22 cellular contexts compared by ENCODE assay signal in genomic region chr7:84578825-84579224, GRCh38.
DNase-seq lines count a peak whose midpoint lies in the region; ATAC-seq, FAIRE-seq and TF ChIP-seq lines count a peak whose summit lies in the region.
"Had no signal": no experiment of that assay in that cellular context is flagged by ENCODE, and none has a peak within 500 bp of the region (broad histone marks: within the 10 kb centered on the region; RNA-seq: fewer than 3 reads in every experiment).

No MANE protein-coding gene starts in this region.

- H3K9ac ChIP-seq in IMR-90 (ENCODE audit: low read depth, low read length): no peak overlapping the region
- H3K9ac ChIP-seq: BLaER1 treated with 17β-estradiol and CSF1 and Interleukin-3, amounts not matched to agents 10 nM and 100 nM had no signal

- H3K4me3 Mint-ChIP-seq in mesothelial cell of epicardium: no peak overlapping the region
- H3K4me3 Mint-ChIP-seq: B cell; CD4-positive, alpha-beta T cell; CD8-positive, alpha-beta T cell had no signal

- no peak overlapping the region for H2BK120ac ChIP-seq in IMR-90 (ENCODE audit: low read depth, low read length)

- dilution Hi-C loops in IMR-90 (cut with HindIII; ENCODE audit: low sequenced_read_pairs, unreplicated experiment): no loop called here

- TF ChIP-seq RAD21 in A549 (conservative IDR thresholded peaks at IDR 0.05 in 1 of 2, IDR thresholded peaks at IDR 0.05 in 1 of 2) (no peak), IMR-90 (IDR thresholded peaks at IDR 0.05; ENCODE audit: low read length) (no peak)

- FAIRE-seq in A549 (lab: Jason Lieb, UNC): no peak
- FAIRE-seq: A204.1, D721Med, G401.6, GM12891, GM19239 had no signal

- TF ChIP-seq EP300 in A549 (IDR thresholded peaks at IDR 0.05): no peak

- H3K79me1 ChIP-seq in IMR-90 (ENCODE audit: low read depth in 1 of 2, low read length in 2 of 2): no peaks in the 10 kb centered on the region

- no peak overlapping the region for H4K8ac ChIP-seq in IMR-90 (ENCODE audit: low read depth in 2 of 2, low read length in 2 of 2)

- no peaks in the 10 kb centered on the region for H3K9me1 ChIP-seq in IMR-90 (ENCODE audit: insufficient read depth, low read length)

- in situ Hi-C loops in IMR-90 (cut with MboI; ENCODE audit: low sequenced_read_pairs): no loop called here

- ATAC-seq in A549 (no peak), IMR-90 (ENCODE audit: low read depth) (no peak), HG03097 (IDR thresholded peaks at IDR 0.05; ENCODE audit: low FRiP score, unreplicated experiment) (no peak), body of pancreas (no peak)
- ATAC-seq: CD8-positive, alpha-beta T cell had no signal

- H3K23ac ChIP-seq in IMR-90 (ENCODE audit: low read depth, low read length): no peak overlapping the region

- H3K56ac ChIP-seq in IMR-90 (ENCODE audit: extremely low read depth, insufficient read depth, low read length): no peak overlapping the region

- H4K20me1 ChIP-seq in IMR-90 (ENCODE audit: insufficient read depth, low read length) (no peaks in the 10 kb centered on the region), PC-9 (ENCODE audit: insufficient read depth) (no peaks in the 10 kb centered on the region)
- H4K20me1 ChIP-seq: BLaER1 treated with 17β-estradiol and CSF1 and Interleukin-3, amounts not matched to agents 10 nM and 100 nM had no signal

- H4K91ac ChIP-seq in IMR-90 (ENCODE audit: insufficient read depth, low read depth, low read length): no peak overlapping the region

- H3K4me3 ChIP-seq in A549: no peak overlapping the region
- no peak overlapping the region for H3K4me3 ChIP-seq in IMR-90 (ENCODE audit: insufficient read depth, low read depth, low read length)
- no peak overlapping the region for H3K4me3 ChIP-seq in PC-9
- H3K4me3 ChIP-seq in body of pancreas: no peak overlapping the region
- H3K4me3 ChIP-seq: BLaER1 treated with 17β-estradiol and CSF1 and Interleukin-3, amounts not matched to agents 10 nM and 100 nM had no signal

- no peaks in the 10 kb centered on the region for H3K79me2 ChIP-seq in PC-9 (ENCODE audit: low read depth)

- no peak overlapping the region for H4K5ac ChIP-seq in IMR-90 (ENCODE audit: low read depth, low read length)

- 86% methylated on average over 3 of the region's 3 CpGs for WGBS in A549 (ENCODE audit: missing lambda C conversion rate)
- 100% methylated on average over 2 of the region's 3 CpGs; no CpG with 5 or more reads in 1 of the 2 experiments for WGBS in IMR-90 (ENCODE audit: extremely low coverage in 2 of 2, insufficient read length in 1 of 2), 2 experiments
- WGBS in body of pancreas, 2 donors: 81 to 82% methylated on average over 3 of the region's 3 CpGs

- H3K36me3 ChIP-seq in IMR-90 (ENCODE audit: control insufficient read depth, insufficient read depth, low read length): no peaks in the 10 kb centered on the region
- no peaks in the 10 kb centered on the region for H3K36me3 ChIP-seq in PC-9 (ENCODE audit: low read depth)
- H3K36me3 ChIP-seq in body of pancreas (replicated peaks in 1 of 2; ENCODE audit: insufficient read depth in 1 of 2, low read depth in 2 of 2): no peaks in the 10 kb centered on the region
- H3K36me3 ChIP-seq: BLaER1 treated with 17β-estradiol and CSF1 and Interleukin-3, amounts not matched to agents 10 nM and 100 nM had no signal

- H3K18ac ChIP-seq in IMR-90 (ENCODE audit: low read depth, low read length): no peak overlapping the region

- H3K9me3 Mint-ChIP-seq in mesothelial cell of epicardium: no peaks in the 10 kb centered on the region
- H3K9me3 Mint-ChIP-seq: CD4-positive, alpha-beta T cell; CD8-positive, alpha-beta T cell had no signal

- no peak overlapping the region for H2BK5ac ChIP-seq in IMR-90 (ENCODE audit: low read depth, low read length, poor library complexity, severe bottlenecking)

- H3F3A ChIP-seq in PC-9 (ENCODE audit: insufficient read depth, low read depth): no peaks in the 10 kb centered on the region

- no peak overlapping the region for H3K14ac ChIP-seq in IMR-90 (replicated peaks; ENCODE audit: low read depth, low read length)

- POLR2A ChIA-PET in A549 (lab: Yijun Ruan, JAX) (no interaction called here), IMR-90 (lab: Charles Lee; ENCODE audit: unreplicated experiment) (no interaction called here), PC-9 (lab: Charles Lee; ENCODE audit: unreplicated experiment) (no interaction called here)

- H3K4me1 ChIP-seq in A549: no peaks in the 10 kb centered on the region
- H3K4me1 ChIP-seq in IMR-90 (ENCODE audit: control insufficient read depth, insufficient read depth, low read length): no peaks in the 10 kb centered on the region
- H3K4me1 ChIP-seq in PC-9 (replicated peaks; ENCODE audit: insufficient read depth): no peaks in the 10 kb centered on the region
- no peaks in the 10 kb centered on the region for H3K4me1 ChIP-seq in body of pancreas
- H3K4me1 ChIP-seq: BLaER1 treated with 17β-estradiol and CSF1 and Interleukin-3, amounts not matched to agents 10 nM and 100 nM; Caco-2 had no signal

- H3K27ac Mint-ChIP-seq in mesothelial cell of epicardium: no peak overlapping the region
- H3K27ac Mint-ChIP-seq: B cell; CD4-positive, alpha-beta T cell; CD8-positive, alpha-beta T cell had no signal

- H3K9me2 ChIP-seq in PC-9 (ENCODE audit: insufficient read depth): no peaks in the 10 kb centered on the region

- no peak for DNase-seq in A549 (ENCODE audit: low read depth in 1 of 2, low spot score in 1 of 2)
- DNase-seq in IMR-90: no peak
- no peak for DNase-seq in PC-9
- no peak for DNase-seq in mesothelial cell of epicardium (ENCODE audit: low spot score in 2 of 2, unreplicated experiment in 2 of 2)
- no peak for DNase-seq in body of pancreas
- DNase-seq: 8988T; AML-193; Caco-2; Calu3; CD4-positive, alpha-beta T cell; CD8-positive, alpha-beta T cell; DMS79 treated with DMSO at 0.1 percent for 48 hours; GF-D8 had no signal

- H3K27ac ChIP-seq in A549 (no peak overlapping the region), IMR-90 (ENCODE audit: insufficient read depth, low read length) (no peak overlapping the region), PC-9 (no peak overlapping the region), body of pancreas (no peak overlapping the region)
- H3K27ac ChIP-seq: BLaER1 treated with 17β-estradiol and CSF1 and Interleukin-3, amounts not matched to agents 10 nM and 100 nM; C4-2B had no signal

- BruUV-seq in IMR-90 (replicated peaks; lab: Mats Ljungman, UMichigan): no TSS peak
- BruUV-seq in PC-9 (replicated peaks; lab: Mats Ljungman, UMichigan): no TSS peak

- no peaks in the 10 kb centered on the region for H3K9me3 ChIP-seq in A549
- H3K9me3 ChIP-seq in IMR-90 (ENCODE audit: control insufficient read depth, insufficient read depth, low read length): no peaks in the 10 kb centered on the region
- no peaks in the 10 kb centered on the region for H3K9me3 ChIP-seq in PC-9 (ENCODE audit: insufficient read depth, low read depth)
- H3K9me3 ChIP-seq in body of pancreas: no peaks in the 10 kb centered on the region
- H3K9me3 ChIP-seq: BLaER1 treated with 17β-estradiol and CSF1 and Interleukin-3, amounts not matched to agents 10 nM and 100 nM; Caco-2 had no signal

- no peaks in the 10 kb centered on the region for H3K27me3 Mint-ChIP-seq in mesothelial cell of epicardium (ENCODE audit: low read depth)
- H3K27me3 Mint-ChIP-seq: B cell; CD4-positive, alpha-beta T cell had no signal

- H3K4ac ChIP-seq in IMR-90 (ENCODE audit: low read depth, low read length): no peak overlapping the region

- H3K4me1 Mint-ChIP-seq in mesothelial cell of epicardium: peaks cover 2% of the 10 kb centered on the region
- H3K4me1 Mint-ChIP-seq: B cell had no signal

- no peak overlapping the region for H2BK15ac ChIP-seq in IMR-90 (ENCODE audit: low read depth, low read length)

- intact Hi-C loops in IMR-90 (cut with micrococcal nuclease) (no loop called here), PC-9 (cut with micrococcal nuclease; ENCODE audit: unreplicated experiment) (no loop called here), body of pancreas (cut with DNase I) (no loop called here)

- H3K4me2 ChIP-seq in A549: no peak overlapping the region
- H3K4me2 ChIP-seq in IMR-90 (ENCODE audit: low read depth, low read length): no peak overlapping the region
- H3K4me2 ChIP-seq in PC-9: no peak overlapping the region
- H3K4me2 ChIP-seq: BLaER1 treated with 17β-estradiol and CSF1 and Interleukin-3, amounts not matched to agents 10 nM and 100 nM had no signal

- no peak overlapping the region for H2AFZ ChIP-seq in IMR-90 (replicated peaks; ENCODE audit: low read length, poor library complexity)
- H2AFZ ChIP-seq in PC-9: 0 out of 2 replicates have a peak overlapping the region, but pooled peaks have one; percentile 27

- no peak overlapping the region for H2AK9ac ChIP-seq in IMR-90 (replicated peaks; ENCODE audit: low read depth, low read length, poor library complexity)

- H2AK5ac ChIP-seq in IMR-90 (ENCODE audit: low read depth, low read length): no peak overlapping the region

- no peak for TF ChIP-seq POLR2A in A549 (IDR thresholded peaks at IDR 0.05; ENCODE audit: low read length)
- TF ChIP-seq POLR2A in IMR-90 (IDR thresholded peaks at IDR 0.05; ENCODE audit: low read depth, low read length): no peak
- no peak for TF ChIP-seq POLR2A in body of pancreas (IDR thresholded peaks at IDR 0.05)

- no peaks in the 10 kb centered on the region for H3K36me3 Mint-ChIP-seq in mesothelial cell of epicardium
- H3K36me3 Mint-ChIP-seq: CD8-positive, alpha-beta T cell had no signal

- H2BK20ac ChIP-seq in IMR-90 (ENCODE audit: low read depth, low read length): no peak overlapping the region

- no peak for TF ChIP-seq CTCF in A549 (IDR thresholded peaks at IDR 0.05)
- TF ChIP-seq CTCF in IMR-90 (conservative IDR thresholded peaks at IDR 0.05; ENCODE audit: low read depth, low read length): no peak
- no peak for TF ChIP-seq CTCF in PC-9 (conservative IDR thresholded peaks at IDR 0.05)
- TF ChIP-seq CTCF in mesothelial cell of epicardium (IDR thresholded peaks at IDR 0.05; ENCODE audit: unreplicated experiment): no peak
- TF ChIP-seq CTCF in body of pancreas (IDR thresholded peaks at IDR 0.05): no peak

- CTCF ChIA-PET in A549 (lab: Yijun Ruan, JAX) (interaction anchor here (0.6 kb wide), 1 partner anchor 82 kb away, joined by 3 read pairs; no protein-coding TSS in a partner anchor), IMR-90 (lab: Yijun Ruan, JAX) (no interaction called here), PC-9 (lab: Charles Lee) (no interaction called here)

- H3K27me3 ChIP-seq in IMR-90 (ENCODE audit: control insufficient read depth, insufficient read depth, low read length) (no peaks in the 10 kb centered on the region), PC-9 (ENCODE audit: insufficient read depth, low read depth) (no peaks in the 10 kb centered on the region), body of pancreas (no peaks in the 10 kb centered on the region)
- H3K27me3 ChIP-seq: BLaER1 treated with 17β-estradiol and CSF1 and Interleukin-3, amounts not matched to agents 10 nM and 100 nM had no signal

TF ChIP-seq in IMR-90, 13 proteins besides CTCF, POLR2A, EP300 and RAD21:
- TF ChIP-seq RFX5 (IDR thresholded peaks at IDR 0.05; ENCODE audit: low read depth, low read length) (no peak), MAFK (IDR thresholded peaks at IDR 0.05; ENCODE audit: low read depth, low read length) (peak; percentile 62)
